Comparison of ENCODE assay signal across 27 cellular contexts in genomic region chr9:126107736-126108135, GRCh38.
"Had no signal": no experiment of that assay in that cellular context is flagged by ENCODE, and none has a peak within 500 bp of the region (broad histone marks: within the 10 kb centered on the region; RNA-seq: fewer than 3 reads in every experiment).

No MANE protein-coding gene starts in this region.

- H3K4me3 Mint-ChIP-seq: stimulated activated effector memory CD8-positive, alpha-beta T cell treated with anti-CD3 and anti-CD28 coated beads, Interleukin-12 subunit alpha, Interleukin-12 subunit beta, amount 100 ng/mL, for 72 hours; stimulated activated memory B cell treated with anti-CD40 and anti-IgM and Interleukin-4, amounts not matched to agents 10 μg/mL and 1 μg/mL and 100 μg/mL, for 72 hours; stimulated activated naive B cell treated with anti-CD40 and anti-IgM and Interleukin-4, amounts not matched to agents 10 μg/mL and 1 μg/mL and 100 μg/mL, for 72 hours; stimulated activated naive CD8-positive, alpha-beta T cell treated with anti-CD3 and anti-CD28 coated beads, Interleukin-15, amount 100 ng/mL, for 72 hours; stimulated activated naive CD8-positive, alpha-beta T cell treated with anti-CD3 and anti-CD28 coated beads, Interleukin-15, Interleukin-2, amounts not matched to agents 100 ng/mL and 50 ng/mL, for 24 hours; type B pancreatic cell had no signal

- H3K4me3 ChIP-seq: stomach, suprapubic skin, testis, thoracic aorta, thyroid gland, tibial artery, tibial nerve, transverse colon, upper lobe of left lung, upper lobe of right lung, uterus, vagina had no signal

- H3K27ac Mint-ChIP-seq: stimulated activated effector memory CD8-positive, alpha-beta T cell treated with anti-CD3 and anti-CD28 coated beads, Interleukin-12 subunit alpha, Interleukin-12 subunit beta, amount 100 ng/mL, for 72 hours; stimulated activated memory B cell treated with anti-CD40 and anti-IgM and Interleukin-4, amounts not matched to agents 10 μg/mL and 1 μg/mL and 100 μg/mL, for 72 hours; stimulated activated naive B cell treated with anti-CD40 and anti-IgM and Interleukin-4, amounts not matched to agents 10 μg/mL and 1 μg/mL and 100 μg/mL, for 72 hours; stimulated activated naive CD8-positive, alpha-beta T cell treated with anti-CD3 and anti-CD28 coated beads, Interleukin-15, amount 100 ng/mL, for 72 hours; stimulated activated naive CD8-positive, alpha-beta T cell treated with anti-CD3 and anti-CD28 coated beads, Interleukin-15, Interleukin-2, amounts not matched to agents 100 ng/mL and 50 ng/mL, for 24 hours; type B pancreatic cell had no signal

- H3K9me3 ChIP-seq: stomach, suprapubic skin, testis, thoracic aorta, thyroid gland, tibial artery, tibial nerve, transverse colon, upper lobe of left lung, upper lobe of right lung, uterus, vagina had no signal

- H3K36me3 ChIP-seq: stomach, suprapubic skin, thoracic aorta, thyroid gland, tibial artery, tibial nerve, transverse colon, upper lobe of left lung, upper lobe of right lung, uterus, vagina had no signal

- H3K4me1 ChIP-seq: stomach, suprapubic skin, testis, thyroid gland, tibial artery, tibial nerve, transverse colon, upper lobe of left lung, upper lobe of right lung, uterus, vagina had no signal

- H3K27ac ChIP-seq: stomach, suprapubic skin, testis, thoracic aorta, thyroid gland, tibial artery, tibial nerve, transverse colon, upper lobe of left lung, upper lobe of right lung, uterus, vagina had no signal

- H3K27me3 ChIP-seq: testis, thyroid gland, upper lobe of left lung, uterus, vagina had no signal

- DNase-seq: stimulated activated CD4-positive, alpha-beta T cell treated with anti-CD3 and anti-CD28 coated beads, Interleukin-2, amount 100 ng/mL, for 48 hours; stimulated activated CD4-positive, alpha-beta T cell treated with anti-CD3 and anti-CD28 coated beads, Interleukin-4, amount 100 ng/mL, for 1 hour; stimulated activated CD4-positive, alpha-beta T cell treated with anti-CD3 and anti-CD28 coated beads, Interleukin-4, amount 100 ng/mL, for 24 hours; stimulated activated CD4-positive, alpha-beta T cell treated with anti-CD3 and anti-CD28 coated beads, Interleukin-4, amount 100 ng/mL, for 4 hours; stimulated activated CD8-positive, alpha-beta memory T cell treated with anti-CD3 and anti-CD28 coated beads, Interleukin-4, amount 100 ng/mL, for 48 hours; stimulated activated naive B cell treated with anti-CD40 and anti-IgM and Interleukin-4, amounts not matched to agents 10 μg/mL and 1 μg/mL and 100 μg/mL, for 72 hours; stimulated activated naive CD4-positive, alpha-beta T cell; stimulated activated naive CD4-positive, alpha-beta T cell treated with Interleukin-2 at 50 U/mL for 16 hours; stimulated activated naive CD8-positive, alpha-beta T cell treated with anti-CD3 and anti-CD28 coated beads, Interleukin-15, amount 100 ng/mL, for 72 hours; stimulated activated naive CD8-positive, alpha-beta T cell treated with anti-CD3 and anti-CD28 coated beads, Interleukin-15, Interleukin-2, amounts not matched to agents 100 U/mL and 50 U/mL, for 24 hours; stomach; substantia nigra; testis; thyroid gland; transverse colon; upper lobe of left lung; uterus had no signal

- H3K36me3 Mint-ChIP-seq: stimulated activated effector memory CD8-positive, alpha-beta T cell treated with anti-CD3 and anti-CD28 coated beads, Interleukin-12 subunit alpha, Interleukin-12 subunit beta, amount 100 ng/mL, for 72 hours; stimulated activated memory B cell treated with anti-CD40 and anti-IgM and Interleukin-4, amounts not matched to agents 10 μg/mL and 1 μg/mL and 100 μg/mL, for 72 hours; stimulated activated naive B cell treated with anti-CD40 and anti-IgM and Interleukin-4, amounts not matched to agents 10 μg/mL and 1 μg/mL and 100 μg/mL, for 72 hours; type B pancreatic cell had no signal

- H3K4me1 Mint-ChIP-seq: stimulated activated effector memory CD8-positive, alpha-beta T cell treated with anti-CD3 and anti-CD28 coated beads, Interleukin-12 subunit alpha, Interleukin-12 subunit beta, amount 100 ng/mL, for 72 hours; stimulated activated memory B cell treated with anti-CD40 and anti-IgM and Interleukin-4, amounts not matched to agents 10 μg/mL and 1 μg/mL and 100 μg/mL, for 72 hours; stimulated activated naive CD8-positive, alpha-beta T cell treated with anti-CD3 and anti-CD28 coated beads, Interleukin-15, amount 100 ng/mL, for 72 hours had no signal

- H3K9me3 Mint-ChIP-seq: stimulated activated effector memory CD8-positive, alpha-beta T cell treated with anti-CD3 and anti-CD28 coated beads, Interleukin-12 subunit alpha, Interleukin-12 subunit beta, amount 100 ng/mL, for 72 hours; stimulated activated naive B cell treated with anti-CD40 and anti-IgM and Interleukin-4, amounts not matched to agents 10 μg/mL and 1 μg/mL and 100 μg/mL, for 72 hours; stimulated activated naive CD8-positive, alpha-beta T cell treated with anti-CD3 and anti-CD28 coated beads, Interleukin-15, amount 100 ng/mL, for 72 hours; stimulated activated naive CD8-positive, alpha-beta T cell treated with anti-CD3 and anti-CD28 coated beads, Interleukin-15, Interleukin-2, amounts not matched to agents 100 ng/mL and 50 ng/mL, for 24 hours; type B pancreatic cell had no signal

- ATAC-seq: stimulated activated effector memory CD8-positive, alpha-beta T cell treated with anti-CD3 and anti-CD28 coated beads, Interleukin-12 subunit alpha, Interleukin-12 subunit beta, amount 100 ng/mL, for 72 hours; stimulated activated memory B cell treated with anti-CD40 and anti-IgM and Interleukin-4, amounts not matched to agents 10 μg/mL and 1 μg/mL and 100 μg/mL, for 72 hours; stimulated activated naive B cell treated with anti-CD40 and anti-IgM and Interleukin-4, amounts not matched to agents 10 μg/mL and 1 μg/mL and 100 μg/mL, for 72 hours; stimulated activated naive CD8-positive, alpha-beta T cell treated with anti-CD3 and anti-CD28 coated beads, Interleukin-15, amount 100 ng/mL, for 72 hours; stimulated activated naive CD8-positive, alpha-beta T cell treated with anti-CD3 and anti-CD28 coated beads, Interleukin-15, Interleukin-2, amounts not matched to agents 100 U/mL and 50 U/mL, for 24 hours; upper lobe of right lung had no signal
